Comparison of ENCODE assay signal across 24 cellular contexts in genomic region chr18:9008203-9008708, GRCh38.
A peak's percentile ranks its signal among the peaks of the same experiment; 100 is the strongest.
DNase-seq lines count a peak whose midpoint lies in the region; ATAC-seq, FAIRE-seq and TF ChIP-seq lines count a peak whose summit lies in the region.
"Had no signal": no experiment of that assay in that cellular context is flagged by ENCODE, and none has a peak within 500 bp of the region (broad histone marks: within the 10 kb centered on the region; RNA-seq: fewer than 3 reads in every experiment).

No MANE protein-coding gene starts in this region.

- DNase-seq in activated CD8-positive, alpha-beta T cell treated with anti-CD3 and anti-CD28 coated beads for 36 hours, result peak; percentile 31
- DNase-seq in activated CD8-positive, alpha-beta T cell treated with anti-CD3 and anti-CD28 coated beads, Interleukin-2, amount 10 ng/mL, durations not matched to agents 7 days and 5 days, result no peak
- peak; percentile 27 for DNase-seq in OCI-LY7 (ENCODE audit: low spot score)
- DNase-seq in endothelial cell of umbilical vein (ENCODE audit: low read depth, low spot score), result peak; percentile 27
- DNase-seq in left ventricle myocardium inferior, result no peak
- no peak for DNase-seq in SHP77 (lab: John Stamatoyannopoulos, UW)
- DNase-seq: CD4-positive, CD25-positive, alpha-beta regulatory T cell; CD8-positive, alpha-beta T cell; DMS 273 treated with DMSO at 0.1 percent for 48 hours; DMS79; GF-D8; GM23248; H7 had no signal

- H3K36me3 Mint-ChIP-seq in activated CD8-positive, alpha-beta T cell treated with anti-CD3 and anti-CD28 coated beads for 36 hours (ENCODE audit: low read depth), result no peaks in the 10 kb centered on the region
- H3K36me3 Mint-ChIP-seq in activated CD8-positive, alpha-beta T cell treated with anti-CD3 and anti-CD28 coated beads, Interleukin-2, amount 10 ng/mL, durations not matched to agents 7 days and 5 days (ENCODE audit: low read depth), result no peaks in the 10 kb centered on the region
- H3K36me3 Mint-ChIP-seq: CD4-positive, CD25-positive, alpha-beta regulatory T cell; CD8-positive, alpha-beta T cell had no signal

- H3K4me2 ChIP-seq in OCI-LY7 (ENCODE audit: low read length) (no peak overlapping the region), endothelial cell of umbilical vein (ENCODE audit: insufficient read depth, low read length) (no peak overlapping the region)
- H3K4me2 ChIP-seq: BLaER1 had no signal

- H3K4me1 Mint-ChIP-seq in activated CD8-positive, alpha-beta T cell treated with anti-CD3 and anti-CD28 coated beads for 36 hours (ENCODE audit: low read depth), result no peaks in the 10 kb centered on the region
- H3K4me1 Mint-ChIP-seq in activated CD8-positive, alpha-beta T cell treated with anti-CD3 and anti-CD28 coated beads, Interleukin-2, amount 10 ng/mL, durations not matched to agents 7 days and 5 days (ENCODE audit: low read depth), result no peaks in the 10 kb centered on the region
- H3K4me1 Mint-ChIP-seq: B cell; CD4-positive, CD25-positive, alpha-beta regulatory T cell had no signal

- intact Hi-C loops in activated CD8-positive, alpha-beta T cell treated with anti-CD3 and anti-CD28 coated beads for 36 hours (cut with micrococcal nuclease), result no loop called here
- intact Hi-C loops in OCI-LY7 (cut with micrococcal nuclease; ENCODE audit: unreplicated experiment) (no loop called here), endothelial cell of umbilical vein (cut with micrococcal nuclease) (no loop called here), left ventricle myocardium inferior (cut with micrococcal nuclease) (no loop called here)

- no peaks in the 10 kb centered on the region for H3K79me2 ChIP-seq in OCI-LY7 (ENCODE audit: insufficient read depth, low read depth, low read length)
- H3K79me2 ChIP-seq in endothelial cell of umbilical vein (ENCODE audit: control insufficient read depth, insufficient read depth, low read length), result no peaks in the 10 kb centered on the region

- CTCF ChIA-PET in activated CD8-positive, alpha-beta T cell treated with anti-CD3 and anti-CD28 coated beads for 36 hours (lab: Charles Lee), result no interaction called here
- CTCF ChIA-PET in activated CD8-positive, alpha-beta T cell treated with anti-CD3 and anti-CD28 coated beads, Interleukin-2, amount 10 ng/mL, durations not matched to agents 7 days and 5 days (lab: Charles Lee), result interaction anchor here (1.2 kb wide), 1 partner anchor 21 kb away, joined by 3 read pairs; no protein-coding TSS in a partner anchor
- CTCF ChIA-PET in OCI-LY7 (lab: Charles Lee; ENCODE audit: unreplicated experiment) (no interaction called here), endothelial cell of umbilical vein (lab: Charles Lee) (interaction anchor here (0.6 to 1.0 kb wide), 2 partner anchors 9 to 26 kb away, joined by 3 to 5 read pairs; no protein-coding TSS in a partner anchor)

- TF ChIP-seq EP300 in gastroesophageal sphincter (IDR thresholded peaks at IDR 0.05), result no peak

- H3K4me3 ChIP-seq in OCI-LY7 (ENCODE audit: low read depth, low read length, poor library complexity, severe bottlenecking) (no peak overlapping the region), endothelial cell of umbilical vein (replicated peaks in 1 of 3; ENCODE audit: insufficient read depth in 1 of 3, low read depth in 1 of 3, low read length in 3 of 3) (no peak overlapping the region), left ventricle myocardium inferior (no peak overlapping the region), gastroesophageal sphincter (no peak overlapping the region)
- H3K4me3 ChIP-seq: BLaER1, GM23248 had no signal

- no peak overlapping the region for H3K9ac ChIP-seq in endothelial cell of umbilical vein (replicated peaks; ENCODE audit: extremely low read depth, insufficient read depth, low read length)
- H3K9ac ChIP-seq: BLaER1, GM23248 had no signal

- H3K36me3 ChIP-seq in OCI-LY7 (ENCODE audit: insufficient read depth, low read length) (no peaks in the 10 kb centered on the region; the same call in 1 of the 2 replicates), endothelial cell of umbilical vein (ENCODE audit: control insufficient read depth in 2 of 2, extremely low read depth in 1 of 2, insufficient read depth in 2 of 2, low read length in 2 of 2) (no peaks in the 10 kb centered on the region), left ventricle myocardium inferior (no peaks in the 10 kb centered on the region), gastroesophageal sphincter (no peaks in the 10 kb centered on the region)
- H3K36me3 ChIP-seq: BLaER1 had no signal

- peaks cover 4% of the 10 kb centered on the region for H3K9me3 Mint-ChIP-seq in activated CD8-positive, alpha-beta T cell treated with anti-CD3 and anti-CD28 coated beads for 36 hours
- no peaks in the 10 kb centered on the region for H3K9me3 Mint-ChIP-seq in activated CD8-positive, alpha-beta T cell treated with anti-CD3 and anti-CD28 coated beads, Interleukin-2, amount 10 ng/mL, durations not matched to agents 7 days and 5 days (ENCODE audit: insufficient read depth)

- peak overlapping the region; percentile 35; the same call in 1 of the 2 replicates for H2AFZ ChIP-seq in OCI-LY7 (ENCODE audit: low read length)
- peak overlapping the region; percentile 60 for H2AFZ ChIP-seq in endothelial cell of umbilical vein (ENCODE audit: low read depth, low read length)
- H2AFZ ChIP-seq: GM23248 had no signal

- H3K4me1 ChIP-seq in OCI-LY7 (ENCODE audit: insufficient read depth, low read length, poor library complexity, severe bottlenecking), result peaks cover 27% of the 10 kb centered on the region
- H3K4me1 ChIP-seq in endothelial cell of umbilical vein (ENCODE audit: control insufficient read depth, extremely low read depth, insufficient read depth, low read length), result peaks cover 15% of the 10 kb centered on the region
- peaks cover 3% of the 10 kb centered on the region for H3K4me1 ChIP-seq in left ventricle myocardium inferior
- H3K4me1 ChIP-seq in gastroesophageal sphincter, result no peaks in the 10 kb centered on the region
- H3K4me1 ChIP-seq: BLaER1 had no signal

- dilution Hi-C loops in endothelial cell of umbilical vein (cut with MboI; ENCODE audit: extremely low pct_ligation_motif_present, low sequenced_read_pairs), result no loop called here

- peaks cover 16% of the 10 kb centered on the region for H3K27me3 Mint-ChIP-seq in activated CD8-positive, alpha-beta T cell treated with anti-CD3 and anti-CD28 coated beads for 36 hours
- H3K27me3 Mint-ChIP-seq in activated CD8-positive, alpha-beta T cell treated with anti-CD3 and anti-CD28 coated beads, Interleukin-2, amount 10 ng/mL, durations not matched to agents 7 days and 5 days (ENCODE audit: low read depth), result peaks cover 9% of the 10 kb centered on the region

- TF ChIP-seq POLR2A in endothelial cell of umbilical vein (IDR thresholded peaks at IDR 0.05; ENCODE audit: low read depth, low read length) (no peak), gastroesophageal sphincter (IDR thresholded peaks at IDR 0.05) (no peak)

- H4K20me1 ChIP-seq in OCI-LY7 (ENCODE audit: insufficient read depth, low read length) (no peaks in the 10 kb centered on the region), endothelial cell of umbilical vein (replicated peaks; ENCODE audit: control insufficient read depth, extremely low read depth, insufficient read depth, low read length) (no peaks in the 10 kb centered on the region)
- H4K20me1 ChIP-seq: BLaER1 had no signal

- peaks cover 24% of the 10 kb centered on the region; the same call in 1 of the 2 replicates for H3K9me3 ChIP-seq in OCI-LY7 (ENCODE audit: low read length)
- H3K9me3 ChIP-seq in endothelial cell of umbilical vein (replicated peaks; ENCODE audit: control insufficient read depth, insufficient read depth, low read length), result no peaks in the 10 kb centered on the region
- H3K9me3 ChIP-seq in left ventricle myocardium inferior (replicated peaks), result peaks cover 10% of the 10 kb centered on the region
- no peaks in the 10 kb centered on the region for H3K9me3 ChIP-seq in gastroesophageal sphincter

- H3K27me3 ChIP-seq in endothelial cell of umbilical vein (ENCODE audit: control insufficient read depth in 2 of 2, insufficient read depth in 2 of 2, low read length in 2 of 2), result peaks cover 0 to 3% of the 10 kb centered on the region in 2 experiments
- peaks cover 10% of the 10 kb centered on the region for H3K27me3 ChIP-seq in left ventricle myocardium inferior (ENCODE audit: low read depth)
- H3K27me3 ChIP-seq in gastroesophageal sphincter, result no peaks in the 10 kb centered on the region
- H3K27me3 ChIP-seq: BLaER1 had no signal

- H3K9me2 ChIP-seq in OCI-LY7 (ENCODE audit: insufficient read depth, low read length), result no peaks in the 10 kb centered on the region

- ATAC-seq in activated CD8-positive, alpha-beta T cell treated with anti-CD3 and anti-CD28 coated beads for 36 hours, result no peak
- no peak for ATAC-seq in activated CD8-positive, alpha-beta T cell treated with anti-CD3 and anti-CD28 coated beads, Interleukin-2, amount 10 ng/mL, durations not matched to agents 7 days and 5 days
- ATAC-seq in gastroesophageal sphincter, result no peak
- ATAC-seq in HG02973 (IDR thresholded peaks at IDR 0.05; ENCODE audit: unreplicated experiment), result no peak
- ATAC-seq: CD8-positive, alpha-beta T cell; HCT116 had no signal

- no peaks in the 10 kb centered on the region for H3K9me1 ChIP-seq in endothelial cell of umbilical vein (replicated peaks; ENCODE audit: control insufficient read depth, extremely low read depth, insufficient read depth, low read length)

- FAIRE-seq in endothelial cell of umbilical vein (lab: Jason Lieb, UNC), result peak; percentile 76
- FAIRE-seq: A204.1, D721Med, GM12892, H1 had no signal

- no peak overlapping the region for H3K4me3 Mint-ChIP-seq in activated CD8-positive, alpha-beta T cell treated with anti-CD3 and anti-CD28 coated beads for 36 hours
- no peak overlapping the region for H3K4me3 Mint-ChIP-seq in activated CD8-positive, alpha-beta T cell treated with anti-CD3 and anti-CD28 coated beads, Interleukin-2, amount 10 ng/mL, durations not matched to agents 7 days and 5 days
- H3K4me3 Mint-ChIP-seq: B cell; CD4-positive, CD25-positive, alpha-beta regulatory T cell; CD8-positive, alpha-beta T cell had no signal

- no peak overlapping the region for H3K27ac Mint-ChIP-seq in activated CD8-positive, alpha-beta T cell treated with anti-CD3 and anti-CD28 coated beads for 36 hours
- H3K27ac Mint-ChIP-seq in activated CD8-positive, alpha-beta T cell treated with anti-CD3 and anti-CD28 coated beads, Interleukin-2, amount 10 ng/mL, durations not matched to agents 7 days and 5 days, result no peak overlapping the region
- H3K27ac Mint-ChIP-seq: B cell; CD4-positive, CD25-positive, alpha-beta regulatory T cell; CD8-positive, alpha-beta T cell had no signal

- H3K27ac ChIP-seq in OCI-LY7 (ENCODE audit: low read depth, low read length, poor library complexity, severe bottlenecking), result peak overlapping the region; percentile 12
- H3K27ac ChIP-seq in endothelial cell of umbilical vein (ENCODE audit: insufficient read depth, low read depth, low read length), result no peak overlapping the region
- no peak overlapping the region for H3K27ac ChIP-seq in left ventricle myocardium inferior (replicated peaks)
- no peak overlapping the region for H3K27ac ChIP-seq in gastroesophageal sphincter
- H3K27ac ChIP-seq: 22Rv1, BLaER1, C4-2B, GM23248 had no signal

- POLR2A ChIA-PET in activated CD8-positive, alpha-beta T cell treated with anti-CD3 and anti-CD28 coated beads for 36 hours (lab: Charles Lee), result no interaction called here
- POLR2A ChIA-PET in activated CD8-positive, alpha-beta T cell treated with anti-CD3 and anti-CD28 coated beads, Interleukin-2, amount 10 ng/mL, durations not matched to agents 7 days and 5 days (lab: Charles Lee), result no interaction called here
- POLR2A ChIA-PET in OCI-LY7 (lab: Charles Lee) (interaction anchor here (0.7 kb wide), 1 partner anchor 58 kb away, joined by 3 read pairs; no protein-coding TSS in a partner anchor), endothelial cell of umbilical vein (lab: Charles Lee) (no interaction called here)

- TF ChIP-seq CTCF in activated CD8-positive, alpha-beta T cell treated with anti-CD3 and anti-CD28 coated beads for 36 hours (IDR thresholded peaks at IDR 0.05), result no peak
- TF ChIP-seq CTCF in OCI-LY7 (conservative IDR thresholded peaks at IDR 0.05; ENCODE audit: low read length), result no peak
- no peak for TF ChIP-seq CTCF in endothelial cell of umbilical vein (IDR thresholded peaks at IDR 0.05; ENCODE audit: extremely low read depth in 1 of 2, insufficient read depth in 1 of 2, low read depth in 1 of 2, low read length in 2 of 2)
- TF ChIP-seq CTCF in left ventricle myocardium inferior (IDR thresholded peaks at IDR 0.05; ENCODE audit: borderline replicate concordance), result no peak
- no peak for TF ChIP-seq CTCF in gastroesophageal sphincter (IDR thresholded peaks at IDR 0.05)

- no TSS peak for BruUV-seq in OCI-LY7 (replicated peaks; lab: Mats Ljungman, UMichigan)
- no TSS peak for BruUV-seq in endothelial cell of umbilical vein (replicated peaks; lab: Mats Ljungman, UMichigan)

- WGBS in gastroesophageal sphincter (ENCODE audit: low coverage in 1 of 2), 2 donors, result 82 to 91% methylated on average over 3 to 5 of the region's 5 CpGs

Comparison
In these comparisons a context has a peak if more than half of its experiments do, and no peak if none do; other contexts are left out.
1. DNase-seq: peak in activated CD8-positive, alpha-beta T cell treated with anti-CD3 and anti-CD28 coated beads for 36 hours (single experiment), OCI-LY7 (single experiment) and endothelial cell of umbilical vein (single experiment); none in activated CD8-positive, alpha-beta T cell treated with anti-CD3 and anti-CD28 coated beads, Interleukin-2, amount 10 ng/mL, durations not matched to agents 7 days and 5 days (single experiment), left ventricle myocardium inferior (single experiment) and SHP77 (0 of 2).
2. CTCF ChIA-PET loops: an anchor here in activated CD8-positive, alpha-beta T cell treated with anti-CD3 and anti-CD28 coated beads, Interleukin-2, amount 10 ng/mL, durations not matched to agents 7 days and 5 days (1.2 kb wide) and endothelial cell of umbilical vein (0.6 to 1.0 kb wide); none called in activated CD8-positive, alpha-beta T cell treated with anti-CD3 and anti-CD28 coated beads for 36 hours and OCI-LY7.